In the genomic region with DNA sequence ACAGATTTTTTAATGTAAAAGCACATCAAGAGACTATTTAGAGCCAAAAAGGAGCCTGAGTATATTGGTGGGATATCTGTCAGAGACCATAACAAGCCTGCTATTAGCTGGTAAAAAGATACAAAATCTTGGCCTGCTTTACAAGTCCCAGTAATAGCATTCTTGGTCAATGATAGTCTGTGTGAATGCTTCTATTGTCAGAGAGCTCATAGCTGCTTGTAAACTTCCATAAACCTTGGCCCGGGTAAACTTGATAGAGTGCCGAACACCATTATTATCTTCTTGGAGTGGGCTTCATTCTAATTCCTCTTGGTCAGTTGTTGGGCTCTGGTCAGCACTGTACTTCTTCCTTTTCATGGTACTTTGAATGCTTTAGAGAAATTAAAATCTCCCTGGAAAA, we compare ENCODE assay signal across 26 cellular contexts.
DNase-seq lines count a peak whose midpoint lies in the region; ATAC-seq and TF ChIP-seq lines count a peak whose summit lies in the region.
"Had no signal": no experiment of that assay in that cellular context is flagged by ENCODE, and none has a peak within 500 bp of the region (broad histone marks: within the 10 kb centered on the region; RNA-seq: fewer than 3 reads in every experiment).

No MANE protein-coding gene starts in this region.

- H3K27me3 Mint-ChIP-seq in CD8-positive, alpha-beta T cell (ENCODE audit: low read depth) = no peaks in the 10 kb centered on the region
- H3K27me3 Mint-ChIP-seq in nephron progenitor cell (ENCODE audit: low read depth, poor library complexity) = no peaks in the 10 kb centered on the region
- H3K27me3 Mint-ChIP-seq: activated CD4-positive, alpha-beta T cell treated with anti-CD3 and anti-CD28 coated beads, Interleukin-2, amount 10 ng/mL, durations not matched to agents 7 days and 5 days; activated CD8-positive, alpha-beta memory T cell treated with anti-CD3 and anti-CD28 coated beads, Interleukin-2, amount 10 ng/mL, durations not matched to agents 7 days and 5 days; progenitor cell of endocrine pancreas had no signal

- no peaks in the 10 kb centered on the region for H3K9me3 ChIP-seq in CD8-positive, alpha-beta T cell (ENCODE audit: low read length)
- H3K9me3 ChIP-seq in ascending aorta (no peaks in the 10 kb centered on the region), upper lobe of left lung (no peaks in the 10 kb centered on the region)
- H3K9me3 ChIP-seq: body of pancreas, esophagus squamous epithelium, suprapubic skin had no signal

- no peak for TF ChIP-seq EP300 in upper lobe of left lung (IDR thresholded peaks at IDR 0.05)

- H3K36me3 Mint-ChIP-seq in CD8-positive, alpha-beta T cell = peaks cover 70% of the 10 kb centered on the region
- peaks cover 54% of the 10 kb centered on the region for H3K36me3 Mint-ChIP-seq in nephron progenitor cell (ENCODE audit: low read depth)

- H3K4me3 ChIP-seq in CD8-positive, alpha-beta T cell (ENCODE audit: low read depth, low read length) = no peak overlapping the region
- no peak overlapping the region for H3K4me3 ChIP-seq in ascending aorta
- H3K4me3 ChIP-seq in upper lobe of left lung = no peak overlapping the region
- H3K4me3 ChIP-seq: body of pancreas, esophagus squamous epithelium, SK-N-MC, suprapubic skin had no signal

- H3K4me1 Mint-ChIP-seq in CD8-positive, alpha-beta T cell (ENCODE audit: low read depth) = peaks cover 44% of the 10 kb centered on the region
- peaks cover 4% of the 10 kb centered on the region for H3K4me1 Mint-ChIP-seq in nephron progenitor cell
- H3K4me1 Mint-ChIP-seq: activated CD8-positive, alpha-beta memory T cell treated with anti-CD3 and anti-CD28 coated beads, Interleukin-2, amount 10 ng/mL, durations not matched to agents 7 days and 5 days had no signal

- H3K27ac ChIP-seq in CD8-positive, alpha-beta T cell (ENCODE audit: low read depth, low read length) = no peak overlapping the region
- H3K27ac ChIP-seq in ascending aorta (peak overlapping the region; percentile 14 to 26), upper lobe of left lung (no peak overlapping the region)
- H3K27ac ChIP-seq: HL-60, SK-N-MC, suprapubic skin, WERI-Rb-1 had no signal

- POLR2A ChIA-PET in CD8-positive, alpha-beta T cell (lab: Charles Lee) = interaction anchor here (0.7 kb wide), 1 partner anchor 29 kb away, joined by 3 read pairs; no protein-coding TSS in a partner anchor

- H3K27me3 ChIP-seq in CD8-positive, alpha-beta T cell (ENCODE audit: insufficient read depth, low read length) = no peaks in the 10 kb centered on the region
- H3K27me3 ChIP-seq in ascending aorta = no peaks in the 10 kb centered on the region
- H3K27me3 ChIP-seq in upper lobe of left lung = no peaks in the 10 kb centered on the region
- H3K27me3 ChIP-seq: body of pancreas, esophagus squamous epithelium, suprapubic skin had no signal

- no peak overlapping the region for H3K4me3 Mint-ChIP-seq in CD8-positive, alpha-beta T cell
- no peak overlapping the region for H3K4me3 Mint-ChIP-seq in nephron progenitor cell
- H3K4me3 Mint-ChIP-seq: activated CD4-positive, alpha-beta T cell treated with anti-CD3 and anti-CD28 coated beads, Interleukin-2, amount 10 ng/mL, durations not matched to agents 7 days and 5 days; activated CD8-positive, alpha-beta memory T cell treated with anti-CD3 and anti-CD28 coated beads, Interleukin-2, amount 10 ng/mL, durations not matched to agents 7 days and 5 days had no signal

- intact Hi-C loops in CD8-positive, alpha-beta T cell (cut with DNase I, micrococcal nuclease) = no loop called here
- intact Hi-C loops in ascending aorta (cut with DNase I) = no loop called here
- intact Hi-C loops in Right ventricle myocardium superior (cut with DNase I) = loop anchor here (10.0 kb wide), 1 partner anchor 48 kb away; no protein-coding TSS in a partner anchor

- H3K36me3 ChIP-seq in CD8-positive, alpha-beta T cell (ENCODE audit: insufficient read depth, low read length) = peaks cover 29% of the 10 kb centered on the region
- peaks cover 15 to 23% of the 10 kb centered on the region in 2 donors for H3K36me3 ChIP-seq in ascending aorta
- peaks cover 19 to 51% (median 33%) of the 10 kb centered on the region in 4 donors for H3K36me3 ChIP-seq in upper lobe of left lung

- DNase-seq in CD8-positive, alpha-beta T cell = no peak
- DNase-seq in ascending aorta (ENCODE audit: low spot score in 2 of 2) (no peak), Right ventricle myocardium superior (no peak), nephron progenitor cell (no peak), A172 (ENCODE audit: low spot score) (no peak), upper lobe of left lung (no peak)
- DNase-seq: activated CD4-positive, alpha-beta T cell treated with anti-CD3 and anti-CD28 coated beads, Interleukin-2, amount 10 ng/mL, durations not matched to agents 7 days and 5 days; activated CD8-positive, alpha-beta memory T cell treated with anti-CD3 and anti-CD28 coated beads, Interleukin-2, amount 10 ng/mL, durations not matched to agents 7 days and 5 days; activated naive CD4-positive, alpha-beta T cell treated with anti-CD3 and anti-CD28 coated beads, Interleukin-2, amount 50 U/mL, for 16 hours; body of pancreas; Calu3; effector memory CD4-positive, alpha-beta T cell; esophagus squamous epithelium; kidney; NCI-H1092; NCI-H187; NCI-H69; small intestine; stimulated activated CD4-positive, alpha-beta T cell treated with anti-CD3 and anti-CD28 coated beads, Interleukin-2, amount 100 ng/mL, for 24 hours; WERI-Rb-1 had no signal

- TF ChIP-seq POLR2A in upper lobe of left lung (IDR thresholded peaks at IDR 0.05) = no peak

- ATAC-seq in CD8-positive, alpha-beta T cell = no peak
- peak; percentile 56 for ATAC-seq in Right ventricle myocardium superior (ENCODE audit: poor library complexity)
- ATAC-seq in HG02970 (IDR thresholded peaks at IDR 0.05; ENCODE audit: low FRiP score, unreplicated experiment) = no peak
- no peak for ATAC-seq in upper lobe of left lung (ENCODE audit: low FRiP score in 2 of 2)
- no peak for ATAC-seq in HG03439 (IDR thresholded peaks at IDR 0.05; ENCODE audit: unreplicated experiment)
- ATAC-seq: activated CD8-positive, alpha-beta memory T cell treated with anti-CD3 and anti-CD28 coated beads, Interleukin-2, amount 10 ng/mL, durations not matched to agents 7 days and 5 days had no signal

- peak overlapping the region; percentile 41 for H3K27ac Mint-ChIP-seq in CD8-positive, alpha-beta T cell
- H3K27ac Mint-ChIP-seq in nephron progenitor cell = peak overlapping the region; percentile 19
- H3K27ac Mint-ChIP-seq: activated CD4-positive, alpha-beta T cell treated with anti-CD3 and anti-CD28 coated beads, Interleukin-2, amount 10 ng/mL, durations not matched to agents 7 days and 5 days; activated CD8-positive, alpha-beta memory T cell treated with anti-CD3 and anti-CD28 coated beads, Interleukin-2, amount 10 ng/mL, durations not matched to agents 7 days and 5 days had no signal

- no peaks in the 10 kb centered on the region for H3K4me1 ChIP-seq in CD8-positive, alpha-beta T cell (ENCODE audit: insufficient read depth, low read length)
- H3K4me1 ChIP-seq in ascending aorta (peaks cover 0 to 6% of the 10 kb centered on the region in 2 donors), upper lobe of left lung (peaks cover 5 to 14% (median 11%) of the 10 kb centered on the region in 4 donors)
- H3K4me1 ChIP-seq: suprapubic skin had no signal

- no peaks in the 10 kb centered on the region for H3K9me3 Mint-ChIP-seq in CD8-positive, alpha-beta T cell
- H3K9me3 Mint-ChIP-seq in nephron progenitor cell = no peaks in the 10 kb centered on the region
- H3K9me3 Mint-ChIP-seq: activated CD4-positive, alpha-beta T cell treated with anti-CD3 and anti-CD28 coated beads, Interleukin-2, amount 10 ng/mL, durations not matched to agents 7 days and 5 days had no signal

- CTCF ChIA-PET in CD8-positive, alpha-beta T cell (lab: Charles Lee) = interaction anchor here (5.3 kb wide), 1 partner anchor 10 kb away, joined by 36 read pairs; no protein-coding TSS in a partner anchor

- TF ChIP-seq CTCF in CD8-positive, alpha-beta T cell (IDR thresholded peaks at IDR 0.05) = no peak
- no peak for TF ChIP-seq CTCF in ascending aorta (IDR thresholded peaks at IDR 0.05)
- TF ChIP-seq CTCF in nephron progenitor cell (IDR thresholded peaks at IDR 0.05) = no peak
- no peak for TF ChIP-seq CTCF in upper lobe of left lung (IDR thresholded peaks at IDR 0.05)

- WGBS in upper lobe of left lung, 2 donors = 78 to 94% methylated on average over 2 of the region's 2 CpGs

Comparison
In these comparisons a context has a peak if more than half of its experiments do, and no peak if none do; other contexts are left out.
1. H3K27ac ChIP-seq: peak in ascending aorta (2 of 2); none in CD8-positive, alpha-beta T cell (single experiment) and upper lobe of left lung (0 of 4).